10 cellular contexts compared by ENCODE assay signal in the genomic region with DNA sequence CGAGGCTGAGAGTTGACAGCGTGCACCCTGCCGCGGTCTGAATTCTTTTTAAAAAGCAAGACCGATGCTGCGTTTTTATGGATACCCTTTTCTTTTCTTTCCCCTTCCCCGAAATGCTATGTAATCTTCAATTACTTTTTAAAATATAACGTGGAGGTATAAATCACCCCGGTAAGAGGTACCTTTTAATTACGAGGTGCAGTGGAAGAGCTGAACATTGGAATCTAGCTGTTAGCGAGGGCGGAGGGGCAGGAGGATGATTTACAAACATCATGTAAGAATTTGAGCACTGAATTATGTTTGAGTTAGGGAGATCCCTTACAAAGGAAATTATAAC. TPM values are rescaled to one million over a fixed set of nuclear protein-coding genes. Genes with fewer than 3 reads are reported as not detected.
DNase-seq lines count a peak whose midpoint lies in the region; ATAC-seq and TF ChIP-seq lines count a peak whose summit lies in the region.
"Had no signal": no experiment of that assay in that cellular context is flagged by ENCODE, and none has a peak within 500 bp of the region (broad histone marks: within the 10 kb centered on the region; RNA-seq: fewer than 3 reads in every experiment).

No MANE protein-coding gene starts in this region.

- H3K36me3 ChIP-seq in HUES64 (ENCODE audit: insufficient read depth, low read length), result no peaks in the 10 kb centered on the region
- H3K36me3 ChIP-seq in neuronal stem cell (replicated peaks in 1 of 2; ENCODE audit: control insufficient read depth in 2 of 2, insufficient read depth in 2 of 2, low read length in 2 of 2), result no peaks in the 10 kb centered on the region
- no peaks in the 10 kb centered on the region for H3K36me3 ChIP-seq in Peyer's patch
- H3K36me3 ChIP-seq: left lung had no signal

- H3K23ac ChIP-seq in neuronal stem cell (ENCODE audit: low read depth, low read length, poor library complexity), result no peak overlapping the region

- H4K91ac ChIP-seq in neuronal stem cell (ENCODE audit: low read depth, low read length, poor library complexity), result no peak overlapping the region

- no peak overlapping the region for H2BK120ac ChIP-seq in neuronal stem cell (ENCODE audit: low read depth, low read length)

- H3K27ac ChIP-seq in HUES64 (ENCODE audit: low read depth, low read length) (no peak overlapping the region), neuronal stem cell (replicated peaks; ENCODE audit: low read length) (no peak overlapping the region), Peyer's patch (no peak overlapping the region)
- H3K27ac ChIP-seq: left lung had no signal

- H3K4me3 ChIP-seq in AG09309 (ENCODE audit: control insufficient read depth, low read depth, low read length) (peak overlapping the region; percentile 42), HUES64 (ENCODE audit: low read length) (peak overlapping the region; percentile 57), epithelial cell of esophagus (ENCODE audit: low read length) (peak overlapping the region; percentile 54), neuronal stem cell (ENCODE audit: low read length in 2 of 2) (no peak overlapping the region), Peyer's patch (no peak overlapping the region)

- no peak overlapping the region for H2BK15ac ChIP-seq in neuronal stem cell (ENCODE audit: low read length)

- H2BK12ac ChIP-seq in neuronal stem cell (ENCODE audit: low read length), result no peak overlapping the region

- no peak overlapping the region for H4K8ac ChIP-seq in neuronal stem cell (ENCODE audit: low read depth, low read length)

- 11% methylated on average over 11 of the region's 12 CpGs for WGBS in HUES64
- no CpG with 5 or more reads among the region's 12 CpGs for WGBS in neuronal stem cell (ENCODE audit: extremely low coverage in 2 of 2, insufficient read length in 2 of 2, insufficient replicate concordance in 1 of 2), 2 donors

- peaks cover 25% of the 10 kb centered on the region; the same call in 1 of the 2 replicates for H3K4me1 ChIP-seq in HUES64 (ENCODE audit: insufficient read depth, low read length)
- peaks cover 0 to 2% of the 10 kb centered on the region in 2 donors for H3K4me1 ChIP-seq in neuronal stem cell (ENCODE audit: control insufficient read depth in 2 of 2, insufficient read depth in 1 of 2, low read depth in 1 of 2, low read length in 2 of 2)
- peaks cover 0 to 13% (median 0%) of the 10 kb centered on the region in 4 donors for H3K4me1 ChIP-seq in Peyer's patch
- H3K4me1 ChIP-seq: left lung had no signal

- no peak overlapping the region for H2BK5ac ChIP-seq in neuronal stem cell (ENCODE audit: low read length)

- H3K18ac ChIP-seq in neuronal stem cell (ENCODE audit: low read length), result no peak overlapping the region

- no peak overlapping the region for H3K9ac ChIP-seq in HUES64 (ENCODE audit: low read depth, low read length)
- no peak overlapping the region for H3K9ac ChIP-seq in neuronal stem cell (ENCODE audit: low read depth, low read length, poor library complexity)

- no peaks in the 10 kb centered on the region for H3K79me1 ChIP-seq in neuronal stem cell (ENCODE audit: low read depth, low read length)

- H2AFZ ChIP-seq in neuronal stem cell (ENCODE audit: low read length), result no peak overlapping the region

- ATAC-seq in GM19452 (IDR thresholded peaks at IDR 0.05; ENCODE audit: unreplicated experiment) (no peak), HG03378 (IDR thresholded peaks at IDR 0.05; ENCODE audit: unreplicated experiment) (no peak)
- ATAC-seq: left lung had no signal

- no peaks in the 10 kb centered on the region for H3K9me3 ChIP-seq in HUES64 (ENCODE audit: insufficient read depth, low read depth, low read length)
- H3K9me3 ChIP-seq in neuronal stem cell (replicated peaks in 1 of 2; ENCODE audit: control insufficient read depth in 2 of 2, insufficient read depth in 1 of 2, low read depth in 1 of 2, low read length in 2 of 2), result peaks cover 0 to 2% of the 10 kb centered on the region in 2 donors
- no peaks in the 10 kb centered on the region for H3K9me3 ChIP-seq in Peyer's patch

- H3K4ac ChIP-seq in neuronal stem cell (ENCODE audit: low read length), result no peak overlapping the region

- DNase-seq in AG09309 (ENCODE audit: low read depth) (no peak), epithelial cell of esophagus (ENCODE audit: low read depth) (no peak), neuronal stem cell (ENCODE audit: low spot score) (no peak), Peyer's patch (no peak), SIG-M5 treated with dmso at 0.1 percent for 504 hours (lab: John Stamatoyannopoulos, UW; ENCODE audit: unreplicated experiment) (no peak)
- DNase-seq: activated CD4-positive, CD25-positive, alpha-beta regulatory T cell; left lung had no signal

- no peak for TF ChIP-seq CTCF in AG09309 (IDR thresholded peaks at IDR 0.05; ENCODE audit: control insufficient read depth, insufficient read depth, low read depth, low read length, missing control alignments)
- no peak for TF ChIP-seq CTCF in epithelial cell of esophagus (IDR thresholded peaks at IDR 0.05; ENCODE audit: insufficient read depth, low read depth, low read length, missing control alignments)
- no peak for TF ChIP-seq CTCF in Peyer's patch (IDR thresholded peaks at IDR 0.05)

- TF ChIP-seq POLR2A in Peyer's patch (IDR thresholded peaks at IDR 0.05), result no peak

- H3K4me2 ChIP-seq in neuronal stem cell (ENCODE audit: insufficient read depth, low read length, poor library complexity, severe bottlenecking), result peak overlapping the region; percentile 90

- no peak overlapping the region for H3K14ac ChIP-seq in neuronal stem cell (ENCODE audit: low read length)

- H3K27me3 ChIP-seq in HUES64 (ENCODE audit: insufficient read depth, low read length), result peaks cover 58% of the 10 kb centered on the region
- peaks cover 0 to 88% (median 24%) of the 10 kb centered on the region in 3 experiments for H3K27me3 ChIP-seq in neuronal stem cell (ENCODE audit: control insufficient read depth in 3 of 3, insufficient read depth in 3 of 3, low read depth in 1 of 3, low read length in 3 of 3)
- peaks cover 0 to 21% of the 10 kb centered on the region in 2 donors for H3K27me3 ChIP-seq in Peyer's patch

- no peak overlapping the region for H2AK5ac ChIP-seq in neuronal stem cell (ENCODE audit: low read depth, low read length)

RNA-seq across cellular contexts. Expression of a gene that starts 1.2 kb away (rescaled TPM):
- polyA plus RNA-seq in HUES64 (2013, experiment 1 of 2), result 1.5 TPM
- 1.6 TPM for polyA plus RNA-seq in HUES64 (2013, experiment 2 of 2)
- 1.0 TPM for polyA plus RNA-seq in neuronal stem cell (2013, experiment 1 of 2)
- 0.97 TPM for polyA plus RNA-seq in neuronal stem cell (2013, experiment 2 of 2)
- total RNA-seq in Peyer's patch, result 1 to 10 TPM in 1 of 4 donors, under 1 TPM in 1, not detected in 2; 0.40 to 1.7 TPM

Comparison
In these comparisons a context has a peak if more than half of its experiments do, and no peak if none do; other contexts are left out.
1. H3K4me3 ChIP-seq: peak in AG09309 (single experiment), HUES64 (single experiment) and epithelial cell of esophagus (single experiment); none in neuronal stem cell (0 of 2) and Peyer's patch (0 of 4).